ENCODE assay signal across 25 cellular contexts in genomic region chr16:13108126-13108525, GRCh38.
"Had no signal": no experiment of that assay in that cellular context is flagged by ENCODE, and none has a peak within 500 bp of the region (broad histone marks: within the 10 kb centered on the region; RNA-seq: fewer than 3 reads in every experiment).

No MANE protein-coding gene starts in this region.

- H3K27me3 ChIP-seq: brain microvascular endothelial cell had no signal

- H3K27ac ChIP-seq: brain microvascular endothelial cell had no signal

- ATAC-seq: activated CD4-positive, CD25-positive, alpha-beta regulatory T cell treated with anti-CD3 and anti-CD28 coated beads, Interleukin-2, amount 50 U/mL, for 24 hours; activated CD8-positive, alpha-beta T cell treated with anti-CD3 and anti-CD28 coated beads for 36 hours; activated T-cell treated with anti-CD3 and anti-CD28 coated beads, Interleukin-2, amount 50 U/mL, for 72 hours; Panc1 had no signal

- H3K27ac Mint-ChIP-seq: activated CD8-positive, alpha-beta T cell treated with anti-CD3 and anti-CD28 coated beads for 36 hours; activated naive CD4-positive, alpha-beta T cell treated with anti-CD3 and anti-CD28 coated beads, Interleukin-2, amount 10 ng/mL, durations not matched to agents 7 days and 5 days; activated naive CD8-positive, alpha-beta T cell treated with anti-CD3 and anti-CD28 coated beads for 36 hours; activated T-cell treated with anti-CD3 and anti-CD28 coated beads, Interleukin-2, amount 50 U/mL, for 72 hours; activated T-helper 2 cell treated with anti-CD3 and anti-CD28 coated beads, Interferon-gamma antibody, Interleukin-2, Interleukin-4, amounts not matched to agents 10 μg/mL and 5 μg/mL and 100 μg/mL, durations not matched to agents 14 hours and 24 hours and 36 hours; T-helper 1 cell treated with Interleukin-12 subunit alpha and Interleukin-12 subunit beta and Interleukin-4 antibody, amounts not matched to agents 30 μg/mL and 1 μg/mL, for 36 hours had no signal

- H3K36me3 Mint-ChIP-seq: activated naive CD4-positive, alpha-beta T cell treated with anti-CD3 and anti-CD28 coated beads, Interleukin-2, amount 10 ng/mL, durations not matched to agents 7 days and 5 days; activated naive CD8-positive, alpha-beta T cell treated with anti-CD3 and anti-CD28 coated beads for 36 hours had no signal

- DNase-seq: activated CD4-positive, alpha-beta T cell treated with anti-CD3 and anti-CD28 coated beads for 4 hours; activated CD8-positive, alpha-beta memory T cell treated with anti-CD3 and anti-CD28 coated beads, Interleukin-2, amount 50 U/mL, for 4 hours; activated CD8-positive, alpha-beta T cell treated with anti-CD3 and anti-CD28 coated beads for 36 hours; activated gamma-delta T cell treated with Interleukin-2 at 50 U/mL for 16 hours; activated naive CD4-positive, alpha-beta T cell treated with anti-CD3 and anti-CD28 coated beads, Interleukin-2, amount 10 ng/mL, durations not matched to agents 7 days and 5 days; activated naive CD8-positive, alpha-beta T cell treated with anti-CD3 and anti-CD28 coated beads for 36 hours; activated T-cell treated with anti-CD3 and anti-CD28 coated beads, Interleukin-2, amount 50 U/mL, for 72 hours; brain microvascular endothelial cell; Kasumi-1; KBM-7; NCI-H1092; NCI-H1417; NCI-H2029; NCI-H2107; NCI-H2171 treated with DMSO at 0.1 percent for 48 hours; NCI-H226; NCI-H510A; NCI-H526 treated with DMSO at 0.1 percent for 48 hours; NCI-H82; RPMI8226; SHP77 had no signal

- H3K4me3 Mint-ChIP-seq: activated CD8-positive, alpha-beta T cell treated with anti-CD3 and anti-CD28 coated beads for 36 hours; activated naive CD4-positive, alpha-beta T cell treated with anti-CD3 and anti-CD28 coated beads, Interleukin-2, amount 10 ng/mL, durations not matched to agents 7 days and 5 days; activated naive CD8-positive, alpha-beta T cell treated with anti-CD3 and anti-CD28 coated beads for 36 hours; activated T-cell treated with anti-CD3 and anti-CD28 coated beads, Interleukin-2, amount 50 U/mL, for 72 hours; T-helper 1 cell treated with Interleukin-12 subunit alpha and Interleukin-12 subunit beta and Interleukin-4 antibody, amounts not matched to agents 30 μg/mL and 1 μg/mL, for 36 hours had no signal

- H3K4me1 Mint-ChIP-seq: activated naive CD4-positive, alpha-beta T cell treated with anti-CD3 and anti-CD28 coated beads, Interleukin-2, amount 10 ng/mL, durations not matched to agents 7 days and 5 days; activated naive CD8-positive, alpha-beta T cell treated with anti-CD3 and anti-CD28 coated beads for 36 hours had no signal

- H3K36me3 ChIP-seq: brain microvascular endothelial cell had no signal

- H3K27me3 Mint-ChIP-seq: activated naive CD4-positive, alpha-beta T cell treated with anti-CD3 and anti-CD28 coated beads, Interleukin-2, amount 10 ng/mL, durations not matched to agents 7 days and 5 days had no signal
